ENCODE assay signal across 17 cellular contexts in genomic region chr4:88189881-88190585, GRCh38. TPM values are rescaled to one million over a fixed set of nuclear protein-coding genes. Genes with fewer than 3 reads are reported as not detected.
DNase-seq lines count a peak whose midpoint lies in the region; ATAC-seq and TF ChIP-seq lines count a peak whose summit lies in the region.
"Had no signal": no experiment of that assay in that cellular context is flagged by ENCODE, and none has a peak within 500 bp of the region (broad histone marks: within the 10 kb centered on the region; RNA-seq: fewer than 3 reads in every experiment).

No MANE protein-coding gene starts in this region.

- no peak for TF ChIP-seq CTCF in GM23338 (conservative IDR thresholded peaks at IDR 0.05; ENCODE audit: low read depth in 2 of 2)
- no peak for TF ChIP-seq CTCF in PC-9 (conservative IDR thresholded peaks at IDR 0.05)
- TF ChIP-seq CTCF in epithelial cell of esophagus (IDR thresholded peaks at IDR 0.05; ENCODE audit: insufficient read depth, low read depth, low read length, missing control alignments) = no peak

- peaks cover 7% of the 10 kb centered on the region; the same call in 2 of the 3 replicates for H3K4me1 Mint-ChIP-seq in GM23338

- WGBS in mesodermal cell (ENCODE audit: insufficient coverage in 2 of 2), 2 experiments = no CpG with 5 or more reads among the region's 3 CpGs

- H3K4me3 Mint-ChIP-seq in GM23338 = no peak overlapping the region

- CTCF ChIA-PET in PC-9 (lab: Charles Lee) = no interaction called here

- DNase-seq in GM23338 (ENCODE audit: low spot score) (no peak), PC-9 (no peak), epithelial cell of esophagus (ENCODE audit: low read depth) (peak; percentile 8), NCI-H2196 treated with DMSO at 0.1 percent for 48 hours (lab: John Stamatoyannopoulos, UW; ENCODE audit: unreplicated experiment) (no peak), Karpas-422 (no peak), hippocampal formation (lab: John Stamatoyannopoulos, UW) (no peak)
- no peak for DNase-seq in activated T-cell treated with anti-CD3 and anti-CD28 coated beads, Interleukin-2, amount 50 U/mL, for 48 hours
- DNase-seq: BE2C; CD4-positive, alpha-beta memory T cell; DMS79; NCI-H187; NCI-H446; NK-92 treated with Interleukin-12 subunit alpha and Interleukin-12 subunit beta, amount 100 ng/mL, for 24 hours; OCI-M1 had no signal

- H3K79me2 ChIP-seq in GM23338 (replicated peaks; ENCODE audit: insufficient read depth) = no peaks in the 10 kb centered on the region
- H3K79me2 ChIP-seq in PC-9 (ENCODE audit: low read depth) = no peaks in the 10 kb centered on the region
- H3K79me2 ChIP-seq in Karpas-422 (ENCODE audit: low read length) = no peaks in the 10 kb centered on the region

- no peaks in the 10 kb centered on the region for H3K9me3 Mint-ChIP-seq in GM23338
- H3K9me3 Mint-ChIP-seq: CD4-positive, alpha-beta memory T cell had no signal

- H3K27ac ChIP-seq in GM23338 (ENCODE audit: low read depth) = no peak overlapping the region
- peak overlapping the region; percentile 50 for H3K27ac ChIP-seq in PC-9
- H3K27ac ChIP-seq in mesodermal cell (ENCODE audit: low read depth, low read length, severe bottlenecking) = peak overlapping the region; percentile 11
- H3K27ac ChIP-seq in Karpas-422 (ENCODE audit: low read length) = no peak overlapping the region
- H3K27ac ChIP-seq: RWPE1 had no signal

- H3K27me3 ChIP-seq in GM23338 (ENCODE audit: insufficient read depth) (no peaks in the 10 kb centered on the region), PC-9 (ENCODE audit: insufficient read depth, low read depth) (no peaks in the 10 kb centered on the region), Karpas-422 (ENCODE audit: low read length) (no peaks in the 10 kb centered on the region)

- no peaks in the 10 kb centered on the region for H3K36me3 Mint-ChIP-seq in GM23338 (ENCODE audit: low read depth)
- H3K36me3 Mint-ChIP-seq: CD4-positive, alpha-beta memory T cell had no signal

- H3K9me3 ChIP-seq in PC-9 (ENCODE audit: insufficient read depth, low read depth) (no peaks in the 10 kb centered on the region), mesodermal cell (ENCODE audit: control insufficient read depth, low read length) (no peaks in the 10 kb centered on the region), Karpas-422 (ENCODE audit: low read length) (no peaks in the 10 kb centered on the region)
- H3K9me3 ChIP-seq: BE2C, HAP-1 had no signal

- intact Hi-C loops in PC-9 (cut with micrococcal nuclease; ENCODE audit: unreplicated experiment) = no loop called here

- H3K9ac ChIP-seq in Karpas-422 (ENCODE audit: low read length) = no peak overlapping the region

- H4K20me1 ChIP-seq in GM23338 (replicated peaks; ENCODE audit: insufficient read depth) (no peaks in the 10 kb centered on the region), PC-9 (ENCODE audit: insufficient read depth) (no peaks in the 10 kb centered on the region), Karpas-422 (ENCODE audit: insufficient read depth, low read depth, low read length) (no peaks in the 10 kb centered on the region)

- POLR2A ChIA-PET in PC-9 (lab: Charles Lee; ENCODE audit: unreplicated experiment) = no interaction called here

- H2AFZ ChIP-seq in GM23338 = no peak overlapping the region
- no peak overlapping the region; the same call in 1 of the 2 replicates for H2AFZ ChIP-seq in PC-9
- no peak overlapping the region for H2AFZ ChIP-seq in Karpas-422 (ENCODE audit: low read length)

- H3K4me3 ChIP-seq in GM23338 (no peak overlapping the region), PC-9 (no peak overlapping the region), epithelial cell of esophagus (ENCODE audit: low read length) (no peak overlapping the region), mesodermal cell (ENCODE audit: extremely low read depth, insufficient read depth, low read length, poor library complexity, severe bottlenecking) (no peak overlapping the region), Karpas-422 (ENCODE audit: low read length) (no peak overlapping the region)
- H3K4me3 ChIP-seq: HAP-1 had no signal

- no TSS peak for BruUV-seq in PC-9 (replicated peaks; lab: Mats Ljungman, UMichigan)

- peak overlapping the region; percentile 17; the same call in 1 of the 2 replicates for H3K27ac Mint-ChIP-seq in GM23338

- H3K4me2 ChIP-seq in GM23338 = no peak overlapping the region
- H3K4me2 ChIP-seq in PC-9 = peak overlapping the region; percentile 34; the same call in 1 of the 2 replicates
- H3K4me2 ChIP-seq in Karpas-422 (ENCODE audit: low read depth, low read length, poor library complexity, severe bottlenecking) = no peak overlapping the region

- no peaks in the 10 kb centered on the region for H3F3A ChIP-seq in GM23338 (replicated peaks; ENCODE audit: low read depth)
- H3F3A ChIP-seq in PC-9 (ENCODE audit: insufficient read depth, low read depth) = no peaks in the 10 kb centered on the region

- ATAC-seq in GM23338 = no peak

- H3K4me1 ChIP-seq in GM23338 (ENCODE audit: insufficient read depth) (no peaks in the 10 kb centered on the region; the same call in 1 of the 2 replicates), PC-9 (replicated peaks; ENCODE audit: insufficient read depth) (peaks cover 10% of the 10 kb centered on the region), mesodermal cell (ENCODE audit: control insufficient read depth, insufficient read depth, low read length, poor library complexity, severe bottlenecking) (no peaks in the 10 kb centered on the region), Karpas-422 (ENCODE audit: low read length) (peaks cover 8% of the 10 kb centered on the region)
- H3K4me1 ChIP-seq: BE2C had no signal

- H3K36me3 ChIP-seq in GM23338 (ENCODE audit: insufficient read depth) = no peaks in the 10 kb centered on the region
- H3K36me3 ChIP-seq in PC-9 (ENCODE audit: low read depth) = no peaks in the 10 kb centered on the region
- no peaks in the 10 kb centered on the region for H3K36me3 ChIP-seq in mesodermal cell (ENCODE audit: control insufficient read depth, insufficient read depth, low read length)
- H3K36me3 ChIP-seq in Karpas-422 (ENCODE audit: insufficient read depth, low read length) = no peaks in the 10 kb centered on the region
- H3K36me3 ChIP-seq: BE2C, HAP-1 had no signal

- H3K9me2 ChIP-seq in GM23338 (ENCODE audit: insufficient read depth) = no peaks in the 10 kb centered on the region; the same call in 1 of the 2 replicates
- H3K9me2 ChIP-seq in PC-9 (ENCODE audit: insufficient read depth) = no peaks in the 10 kb centered on the region
- no peaks in the 10 kb centered on the region for H3K9me2 ChIP-seq in Karpas-422 (replicated peaks; ENCODE audit: insufficient read depth, low read length)

- peaks cover 6% of the 10 kb centered on the region for H3K27me3 Mint-ChIP-seq in GM23338 (ENCODE audit: insufficient read depth, low read depth, poor library complexity)
- H3K27me3 Mint-ChIP-seq: CD4-positive, alpha-beta memory T cell had no signal

TF ChIP-seq in GM23338, 12 proteins besides CTCF, POLR2A, EP300 and RAD21 (continues in another document):
- TF ChIP-seq JUNB (IDR thresholded peaks at IDR 0.05; ENCODE audit: unreplicated experiment) (no peak), NANOG (IDR thresholded peaks at IDR 0.05; ENCODE audit: borderline replicate concordance) (no peak), EZH2phosphoT487 (IDR thresholded peaks at IDR 0.05; ENCODE audit: unreplicated experiment) (no peak)
- TF ChIP-seq, protein P1, sequence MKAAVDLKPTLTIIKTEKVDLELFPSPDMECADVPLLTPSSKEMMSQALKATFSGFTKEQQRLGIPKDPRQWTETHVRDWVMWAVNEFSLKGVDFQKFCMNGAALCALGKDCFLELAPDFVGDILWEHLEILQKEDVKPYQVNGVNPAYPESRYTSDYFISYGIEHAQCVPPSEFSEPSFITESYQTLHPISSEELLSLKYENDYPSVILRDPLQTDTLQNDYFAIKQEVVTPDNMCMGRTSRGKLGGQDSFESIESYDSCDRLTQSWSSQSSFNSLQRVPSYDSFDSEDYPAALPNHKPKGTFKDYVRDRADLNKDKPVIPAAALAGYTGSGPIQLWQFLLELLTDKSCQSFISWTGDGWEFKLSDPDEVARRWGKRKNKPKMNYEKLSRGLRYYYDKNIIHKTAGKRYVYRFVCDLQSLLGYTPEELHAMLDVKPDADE (IDR thresholded peaks at IDR 0.05) = no peak

RNA-seq across cellular contexts. Expression of gene ABCG2, which starts 31.6 kb away (rescaled TPM):
- total RNA-seq in GM23338 (2014; rRNA removed; shearing (Covaris generic)) = 6.1 and 10.6 TPM in 2 replicates
- polyA plus RNA-seq in GM23338 (2016; fragmentation: Nextera tagmentation; extraction: Ambion mirVana) = 1.5 and 2.2 TPM in 2 replicates
- total RNA-seq in PC-9 (2021) = 13.3 and 24.6 TPM in 2 replicates
- 4.0 TPM for polyA plus RNA-seq in mesodermal cell (2013, experiment 1 of 2)
- 5.5 TPM for polyA plus RNA-seq in mesodermal cell (2013, experiment 2 of 2)
- not detected in 2 replicates for total RNA-seq in Karpas-422 (2014; rRNA removed; shearing (Covaris generic); ENCODE audit: low replicate concordance)

Comparison
In these comparisons a context has a peak if more than half of its experiments do, and no peak if none do; other contexts are left out.
1. H3K27ac ChIP-seq: peak in PC-9 (single experiment) and mesodermal cell (single experiment); none in GM23338 (single experiment) and Karpas-422 (single experiment).